14 cellular contexts compared by ENCODE assay signal in the genomic region with DNA sequence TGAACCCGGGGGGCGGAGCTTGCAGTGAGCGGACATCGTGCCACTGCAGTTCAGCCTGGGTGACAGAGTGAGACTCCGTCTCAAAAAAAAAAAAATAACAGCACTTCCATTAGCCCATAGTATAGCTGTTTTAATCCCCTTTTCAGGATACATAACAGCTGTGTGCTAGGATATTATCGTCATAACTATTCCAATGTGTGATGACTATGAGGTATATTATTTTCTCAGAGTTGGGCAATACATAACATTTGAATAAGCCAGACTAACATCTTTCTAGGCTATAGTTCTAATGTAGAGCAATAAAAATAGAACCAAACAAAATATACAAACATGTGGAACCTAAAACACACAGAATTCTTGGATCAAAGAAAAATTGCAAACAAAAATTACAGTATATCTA.
"Had no signal": no experiment of that assay in that cellular context is flagged by ENCODE, and none has a peak within 500 bp of the region (broad histone marks: within the 10 kb centered on the region; RNA-seq: fewer than 3 reads in every experiment).

No MANE protein-coding gene starts in this region.

- H2AFZ ChIP-seq: hepatocyte had no signal

- H3K36me3 ChIP-seq: breast epithelium had no signal

- DNase-seq: activated CD4-positive, alpha-beta T cell treated with anti-CD3 and anti-CD28 coated beads, Interleukin-2, amount 50 U/mL, for 1 hour; activated naive CD8-positive, alpha-beta T cell treated with anti-CD3 and anti-CD28 coated beads for 36 hours; aorta; esophagus squamous epithelium; pancreas; sigmoid colon; stimulated activated CD4-positive, alpha-beta T cell treated with anti-CD3 and anti-CD28 coated beads, Interleukin-2, amount 100 ng/mL, for 48 hours; stimulated activated naive B cell treated with anti-CD40 and anti-IgM and Interleukin-4, amounts not matched to agents 10 μg/mL and 1 μg/mL and 100 μg/mL, for 72 hours; T-helper 9 cell had no signal

- H3K4me2 ChIP-seq: hepatocyte had no signal

- H3K9me3 ChIP-seq: breast epithelium, esophagus squamous epithelium, pancreas, sigmoid colon, suprapubic skin had no signal

- H3K4me3 ChIP-seq: breast epithelium, esophagus squamous epithelium, hepatocyte, pancreas, sigmoid colon, SK-N-MC, suprapubic skin had no signal

- ATAC-seq: left lobe of liver, pancreas had no signal

- H3K27ac ChIP-seq: breast epithelium, esophagus squamous epithelium, hepatocyte, pancreas, sigmoid colon, suprapubic skin had no signal

- H3K4me1 ChIP-seq: breast epithelium, suprapubic skin had no signal

- H3K27me3 ChIP-seq: breast epithelium, esophagus squamous epithelium, hepatocyte, pancreas, sigmoid colon, suprapubic skin had no signal
